Comparison of ENCODE assay signal across 21 cellular contexts in genomic region chr1:4124631-4125145, GRCh38.
A peak's percentile ranks its signal among the peaks of the same experiment; 100 is the strongest.
DNase-seq lines count a peak whose midpoint lies in the region; ATAC-seq and TF ChIP-seq lines count a peak whose summit lies in the region.
"Had no signal": no experiment of that assay in that cellular context is flagged by ENCODE, and none has a peak within 500 bp of the region (broad histone marks: within the 10 kb centered on the region; RNA-seq: fewer than 3 reads in every experiment).

No MANE protein-coding gene starts in this region.

- BruUV-seq in A673 (replicated peaks; lab: Mats Ljungman, UMichigan) = no TSS peak

- TF ChIP-seq POLR2A in spleen (IDR thresholded peaks at IDR 0.05) = no peak

- WGBS in spleen, 5 donors = 60 to 86% (median 76%) methylated on average over 6 of the region's 6 CpGs

- H3K27ac ChIP-seq in spleen (no peak overlapping the region), A673 (ENCODE audit: low read depth, low read length, poor library complexity, severe bottlenecking) (no peak overlapping the region)
- H3K27ac ChIP-seq: HL-60 had no signal

- no peak for DNase-seq in nephron progenitor cell
- DNase-seq in posterior vena cava (ENCODE audit: low spot score) = peak; percentile 42
- peak; percentile 50 for DNase-seq in spleen
- DNase-seq in left lobe of liver (ENCODE audit: low spot score) = no peak
- no peak for DNase-seq in A673 (ENCODE audit: low spot score)
- DNase-seq: ACHN; BE2C; C1 segment of cervical spinal cord; CD4-positive, CD25-positive, alpha-beta regulatory T cell; CD8-positive, alpha-beta memory T cell; COR-L47; DMS 273 treated with DMSO at 0.1 percent for 48 hours; DMS53; DND-41; EL; HCEC 1CT had no signal

- H3K36me3 Mint-ChIP-seq in IgD-negative memory B cell = peaks cover 1% of the 10 kb centered on the region
- H3K36me3 Mint-ChIP-seq in nephron progenitor cell (ENCODE audit: low read depth) = no peaks in the 10 kb centered on the region
- H3K36me3 Mint-ChIP-seq: CD4-positive, CD25-positive, alpha-beta regulatory T cell; CD8-positive, alpha-beta memory T cell had no signal

- H3K27me3 Mint-ChIP-seq in IgD-negative memory B cell (no peaks in the 10 kb centered on the region), nephron progenitor cell (ENCODE audit: low read depth, poor library complexity) (peaks cover 14% of the 10 kb centered on the region)
- H3K27me3 Mint-ChIP-seq: CD4-positive, CD25-positive, alpha-beta regulatory T cell had no signal

- TF ChIP-seq CTCF in nephron progenitor cell (IDR thresholded peaks at IDR 0.05) (no peak), spleen (IDR thresholded peaks at IDR 0.05 in 8 of 11, conservative IDR thresholded peaks at IDR 0.05 in 3 of 11) (no peak), A673 (conservative IDR thresholded peaks at IDR 0.05; ENCODE audit: low read depth, low read length) (no peak)

- H3K36me3 ChIP-seq in spleen = no peaks in the 10 kb centered on the region
- H3K36me3 ChIP-seq in A673 (ENCODE audit: insufficient read depth, low read length, poor library complexity, severe bottlenecking) = no peaks in the 10 kb centered on the region
- H3K36me3 ChIP-seq: BE2C had no signal

- H3K27me3 ChIP-seq in spleen (replicated peaks in 1 of 7) = peaks cover 0 to 15% (median 0%) of the 10 kb centered on the region in 7 donors
- H3K27me3 ChIP-seq in A673 (replicated peaks; ENCODE audit: insufficient read depth, low read depth, low read length, poor library complexity) = peaks cover 38% of the 10 kb centered on the region
- H3K27me3 ChIP-seq: BE2C had no signal

- intact Hi-C loops in posterior vena cava (cut with DNase I) = no loop called here
- intact Hi-C loops in spleen (cut with DNase I; ENCODE audit: low total_unique reads) = no loop called here
- intact Hi-C loops in A673 (cut with micrococcal nuclease; ENCODE audit: unreplicated experiment) = no loop called here

- H3K9me3 Mint-ChIP-seq in IgD-negative memory B cell (peaks cover 0 to 5% (median 3%) of the 10 kb centered on the region in 3 donors), nephron progenitor cell (no peaks in the 10 kb centered on the region)

- POLR2A ChIA-PET in A673 (lab: Charles Lee; ENCODE audit: low non-redundant PET) = no interaction called here

- H3K4me1 Mint-ChIP-seq in IgD-negative memory B cell (no peaks in the 10 kb centered on the region), nephron progenitor cell (peaks cover 17% of the 10 kb centered on the region)
- H3K4me1 Mint-ChIP-seq: CD4-positive, CD25-positive, alpha-beta regulatory T cell; CD8-positive, alpha-beta memory T cell; GM23338 had no signal

- no peak overlapping the region for H3K4me3 Mint-ChIP-seq in IgD-negative memory B cell
- no peak overlapping the region for H3K4me3 Mint-ChIP-seq in nephron progenitor cell
- H3K4me3 Mint-ChIP-seq: CD4-positive, CD25-positive, alpha-beta regulatory T cell; CD8-positive, alpha-beta memory T cell; GM23338 had no signal

- CTCF ChIA-PET in A673 (lab: Charles Lee) = no interaction called here

- no peak overlapping the region for H3K4me3 ChIP-seq in spleen
- no peak overlapping the region for H3K4me3 ChIP-seq in A673 (ENCODE audit: low read depth, low read length, poor library complexity, severe bottlenecking)
- H3K4me3 ChIP-seq: GM12878, GM23338 had no signal

- H3K27ac Mint-ChIP-seq in IgD-negative memory B cell = peak overlapping the region in 2 of 3 donors; percentile 18 to 22
- peak overlapping the region; percentile 77 for H3K27ac Mint-ChIP-seq in nephron progenitor cell
- H3K27ac Mint-ChIP-seq: CD4-positive, CD25-positive, alpha-beta regulatory T cell; GM23338 had no signal

- H3K4me1 ChIP-seq in spleen (no peaks in the 10 kb centered on the region), A673 (ENCODE audit: insufficient read depth, low read length, poor library complexity, severe bottlenecking) (no peaks in the 10 kb centered on the region)
- H3K4me1 ChIP-seq: BE2C had no signal

- ATAC-seq in left lobe of liver (no peak), GM18502 (IDR thresholded peaks at IDR 0.05; ENCODE audit: poor library complexity, unreplicated experiment) (no peak)
- ATAC-seq: GM12878, GM23338 had no signal

- H3K9me3 ChIP-seq in spleen (peaks cover 0 to 7% (median 0%) of the 10 kb centered on the region in 8 donors), A673 (ENCODE audit: low read depth, low read length, poor library complexity, severe bottlenecking) (no peaks in the 10 kb centered on the region)
- H3K9me3 ChIP-seq: BE2C had no signal

Comparison
In these comparisons a context has a peak if more than half of its experiments do, and no peak if none do; other contexts are left out.
1. DNase-seq: peak in posterior vena cava (single experiment) and spleen (single experiment); none in nephron progenitor cell (single experiment), left lobe of liver (single experiment) and A673 (single experiment).